In genomic region chr16:31134625-31135534, GRCh38 we compare ENCODE assay signal across 9 cellular contexts.
A peak's percentile ranks its signal among the peaks of the same experiment; 100 is the strongest.
DNase-seq lines count a peak whose midpoint lies in the region; TF ChIP-seq lines count a peak whose summit lies in the region.
"Had no signal": no experiment of that assay in that cellular context is flagged by ENCODE, and none has a peak within 500 bp of the region (broad histone marks: within the 10 kb centered on the region; RNA-seq: fewer than 3 reads in every experiment).

No MANE protein-coding gene starts in this region.

- peaks cover 37% of the 10 kb centered on the region for H3K36me3 ChIP-seq in NT2/D1 (ENCODE audit: insufficient read depth, insufficient read length, low read length)
- H3K36me3 ChIP-seq in iPS-18a (ENCODE audit: control insufficient read depth, low read depth, low read length): peaks cover 10% of the 10 kb centered on the region

- no peak for TF ChIP-seq CTCF in HL-60 (IDR thresholded peaks at IDR 0.05; ENCODE audit: insufficient read depth, low read length)

- peak overlapping the region; percentile 34 for H3K27ac ChIP-seq in HL-60 (replicated peaks)
- peak overlapping the region; percentile 78 for H3K27ac ChIP-seq in iPS-18a (ENCODE audit: low read length)
- H3K27ac ChIP-seq in skin epidermis: peak overlapping the region in 20 of 21 experiments; percentile 8 to 93 (median 78)

- no peaks in the 10 kb centered on the region for H3K27me3 ChIP-seq in HL-60 (ENCODE audit: insufficient read depth, poor library complexity, severe bottlenecking)
- no peaks in the 10 kb centered on the region for H3K27me3 ChIP-seq in NT2/D1 (ENCODE audit: insufficient read depth, insufficient read length)
- H3K27me3 ChIP-seq in iPS-18a (ENCODE audit: control insufficient read depth, insufficient read depth, low read length): no peaks in the 10 kb centered on the region

- H3K4me3 ChIP-seq in HL-60 (replicated peaks; ENCODE audit: insufficient read depth, low read length) (no peak overlapping the region), NT2/D1 (ENCODE audit: insufficient read length, low read depth) (peak overlapping the region; percentile 72), iPS-18a (ENCODE audit: low read length) (peak overlapping the region; percentile 74), skin epidermis (peak overlapping the region; percentile 26 to 63 (median 36))

- H3K9ac ChIP-seq in NT2/D1 (ENCODE audit: insufficient read length, low read depth): peak overlapping the region; percentile 73
- peak overlapping the region; percentile 82 for H3K9ac ChIP-seq in iPS-18a (ENCODE audit: low read length)

- DNase-seq in HL-60 (ENCODE audit: low read depth in 1 of 2, low spot score in 1 of 2): peak; percentile 43 to 84
- peak; percentile 68 for DNase-seq in NT2/D1 (ENCODE audit: low read depth, low spot score)
- DNase-seq in anterior cingulate cortex (lab: John Stamatoyannopoulos, UW): no peak
- no peak for DNase-seq in NCI-H146 (lab: John Stamatoyannopoulos, UW)
- no peak for DNase-seq in activated T-cell treated with anti-CD3 and anti-CD28 coated beads, Interleukin-2, amount 50 U/mL, for 48 hours
- no peak for DNase-seq in C1 segment of cervical spinal cord (lab: John Stamatoyannopoulos, UW)
- DNase-seq: activated CD8-positive, alpha-beta T cell treated with anti-CD3 and anti-CD28 coated beads, Interleukin-2, amount 10 ng/mL, durations not matched to agents 7 days and 5 days had no signal

- H3K9me3 ChIP-seq in NT2/D1 (ENCODE audit: insufficient read depth, low read length): no peaks in the 10 kb centered on the region
- H3K9me3 ChIP-seq in iPS-18a (ENCODE audit: control insufficient read depth, low read depth, low read length): no peaks in the 10 kb centered on the region

- H3K4me1 ChIP-seq in NT2/D1 (ENCODE audit: insufficient read depth, insufficient read length) (peaks cover 38% of the 10 kb centered on the region), iPS-18a (ENCODE audit: control insufficient read depth, low read depth, low read length) (peaks cover 33% of the 10 kb centered on the region)

Comparison
In these comparisons a context has a peak if more than half of its experiments do, and no peak if none do; other contexts are left out.
1. DNase-seq: peak in HL-60 (2 of 2) and NT2/D1 (single experiment); none in anterior cingulate cortex (0 of 58), NCI-H146 (single experiment), activated T-cell treated with anti-CD3 and anti-CD28 coated beads, Interleukin-2, amount 50 U/mL, for 48 hours (0 of 2) and C1 segment of cervical spinal cord (0 of 14).
2. Peak in every context shown above with its lines, with median percentiles within 50 percentile points of each other: H3K27ac ChIP-seq.